8 cellular contexts compared by ENCODE assay signal in genomic region chr6:1624848-1625341, GRCh38. TPM values are rescaled to one million over a fixed set of nuclear protein-coding genes. Genes with fewer than 3 reads are reported as not detected.
A peak's percentile ranks its signal among the peaks of the same experiment; 100 is the strongest.
DNase-seq lines count a peak whose midpoint lies in the region; ATAC-seq and TF ChIP-seq lines count a peak whose summit lies in the region.

No MANE protein-coding gene starts in this region.

- H3K36me3 ChIP-seq in ES-I3 (ENCODE audit: insufficient read depth, low read length) (no peaks in the 10 kb centered on the region), OCI-LY1 (ENCODE audit: insufficient read depth, low read length) (peaks cover 46% of the 10 kb centered on the region), esophagus (ENCODE audit: control insufficient read depth in 2 of 2, insufficient read depth in 2 of 2, low read length in 1 of 2) (peaks cover 0 to 4% of the 10 kb centered on the region in 2 donors), Caco-2 (ENCODE audit: control insufficient read depth, insufficient read depth, low read length) (no peaks in the 10 kb centered on the region)

- H3K4me3 Mint-ChIP-seq in naive B cell (peak overlapping the region; percentile 75 to 94 (median 86)), Caco-2 (ENCODE audit: unreplicated experiment) (no peak overlapping the region)

- peaks cover 10 to 17% of the 10 kb centered on the region in 2 donors for H3K36me3 Mint-ChIP-seq in naive B cell
- no peaks in the 10 kb centered on the region for H3K36me3 Mint-ChIP-seq in Caco-2 (ENCODE audit: insufficient read depth, unreplicated experiment)

- DNase-seq in naive B cell: no peak
- DNase-seq in Caco-2: no peak
- DNase-seq in activated gamma-delta T cell (lab: John Stamatoyannopoulos, UW): no peak
- DNase-seq in NCI-H345 (lab: John Stamatoyannopoulos, UW): no peak
- no peak for DNase-seq in SHP77 treated with DMSO at 0.1 percent for 48 hours (lab: John Stamatoyannopoulos, UW)

- WGBS in esophagus, 2 donors: 2 to 12% methylated on average over 40 to 41 of the region's 41 CpGs

- CTCF ChIA-PET in Caco-2 (lab: Charles Lee): no interaction called here

- POLR2A ChIA-PET in Caco-2 (lab: Charles Lee): no interaction called here

- H3K27ac Mint-ChIP-seq in naive B cell: no peak overlapping the region
- no peak overlapping the region for H3K27ac Mint-ChIP-seq in Caco-2 (ENCODE audit: unreplicated experiment)

- peaks cover 0 to 3% (median 0%) of the 10 kb centered on the region in 7 donors for H3K9me3 Mint-ChIP-seq in naive B cell
- H3K9me3 Mint-ChIP-seq in Caco-2 (ENCODE audit: unreplicated experiment): no peaks in the 10 kb centered on the region

- H3K4me1 ChIP-seq in ES-I3 (ENCODE audit: insufficient read depth, low read length) (peaks cover 11% of the 10 kb centered on the region), OCI-LY1 (ENCODE audit: insufficient read depth, low read length, severe bottlenecking) (peaks cover 8% of the 10 kb centered on the region), esophagus (ENCODE audit: control insufficient read depth in 2 of 2, insufficient read depth in 2 of 2, low read length in 1 of 2) (peaks cover 0 to 4% of the 10 kb centered on the region in 2 donors), Caco-2 (peaks cover under 1% of the 10 kb centered on the region; the same call in 1 of the 2 replicates)

- no peaks in the 10 kb centered on the region; the same call in 1 of the 2 replicates for H3K9me3 ChIP-seq in ES-I3 (ENCODE audit: control insufficient read depth, insufficient read depth, low read length)
- no peaks in the 10 kb centered on the region for H3K9me3 ChIP-seq in OCI-LY1 (ENCODE audit: low read length)
- H3K9me3 ChIP-seq in esophagus (ENCODE audit: control insufficient read depth in 2 of 2, insufficient read depth in 1 of 2, low read depth in 1 of 2, low read length in 1 of 2): no peaks in the 10 kb centered on the region
- no peaks in the 10 kb centered on the region for H3K9me3 ChIP-seq in Caco-2

- H3K4me3 ChIP-seq in OCI-LY1 (ENCODE audit: low read depth, low read length, poor library complexity, severe bottlenecking) (no peak overlapping the region), esophagus (ENCODE audit: low read depth in 1 of 2, low read length in 2 of 2) (peak overlapping the region; percentile 63 to 74), Caco-2 (ENCODE audit: low read depth, low read length) (no peak overlapping the region)

- peaks cover 65 to 78% (median 75%) of the 10 kb centered on the region in 3 donors for H3K27me3 Mint-ChIP-seq in naive B cell
- no peaks in the 10 kb centered on the region for H3K27me3 Mint-ChIP-seq in Caco-2 (ENCODE audit: insufficient read depth, unreplicated experiment)

- TF ChIP-seq CTCF in OCI-LY1 (IDR thresholded peaks at IDR 0.05; ENCODE audit: low read length) (no peak), Caco-2 (IDR thresholded peaks at IDR 0.05; ENCODE audit: insufficient read depth in 1 of 2, low read depth in 1 of 2, low read length in 1 of 2, severe bottlenecking in 1 of 2, unreplicated experiment in 1 of 2) (no peak)

- intact Hi-C loops in Caco-2 (cut with micrococcal nuclease; ENCODE audit: unreplicated experiment): no loop called here

- no peak overlapping the region for H3K27ac ChIP-seq in OCI-LY1 (ENCODE audit: low read depth, low read length, poor library complexity, severe bottlenecking)
- H3K27ac ChIP-seq in esophagus (ENCODE audit: low read depth in 2 of 2, low read length in 1 of 2): peak overlapping the region in 1 of 2 donors; percentile 35

- peak overlapping the region; percentile 47; the same call in 1 of the 2 replicates for H3K9ac ChIP-seq in ES-I3 (ENCODE audit: low read depth, low read length)
- H3K9ac ChIP-seq in OCI-LY1 (ENCODE audit: low read length): no peak overlapping the region

- H3K27me3 ChIP-seq in OCI-LY1 (ENCODE audit: insufficient read depth, low read length) (peaks cover 13% of the 10 kb centered on the region; the same call in 1 of the 2 replicates), esophagus (ENCODE audit: control insufficient read depth in 1 of 2, insufficient read depth in 2 of 2, low read length in 2 of 2) (no peaks in the 10 kb centered on the region), Caco-2 (replicated peaks; ENCODE audit: control insufficient read depth, insufficient read depth, low read length) (no peaks in the 10 kb centered on the region)

- no TSS peak for BruUV-seq in Caco-2 (replicated peaks; lab: Mats Ljungman, UMichigan)

- no peaks in the 10 kb centered on the region for H3K79me2 ChIP-seq in OCI-LY1 (ENCODE audit: insufficient read depth, low read length)

- peaks cover 14 to 20% (median 18%) of the 10 kb centered on the region in 3 donors for H3K4me1 Mint-ChIP-seq in naive B cell
- no peaks in the 10 kb centered on the region for H3K4me1 Mint-ChIP-seq in Caco-2 (ENCODE audit: low read depth, unreplicated experiment)

- ATAC-seq in naive B cell (ENCODE audit: low read depth in 2 of 2): peak; percentile 39 to 44

- H3K9me2 ChIP-seq in OCI-LY1 (ENCODE audit: low read depth, low read length): no peaks in the 10 kb centered on the region

- peak overlapping the region; percentile 4; the same call in 1 of the 2 replicates for H3K4me2 ChIP-seq in OCI-LY1 (ENCODE audit: low read length)

- no peaks in the 10 kb centered on the region for H4K20me1 ChIP-seq in OCI-LY1 (ENCODE audit: insufficient read depth, low read length)

- H2AFZ ChIP-seq in OCI-LY1 (ENCODE audit: low read length): no peak overlapping the region

- H3F3A ChIP-seq in OCI-LY1 (ENCODE audit: insufficient read depth, low read length): no peaks in the 10 kb centered on the region

RNA-seq across cellular contexts. Expression of gene FOXC1, which starts 15.2 kb away (rescaled TPM):
- polyA plus RNA-seq in esophagus (1 to 10 TPM; 1.5 to 2.3 TPM), naive B cell (ENCODE audit: low read depth in 6 of 6) (under 1 TPM in 1 of 6 donors, not detected in 5; 0.17 TPM)
- 6.8 and 7.1 TPM in 2 replicates for total RNA-seq in Caco-2 (2022)

Comparison
In these comparisons a context has a peak if more than half of its experiments do, and no peak if none do; other contexts are left out.
1. H3K4me3 ChIP-seq: peak in esophagus (2 of 2); none in OCI-LY1 (single experiment) and Caco-2 (single experiment).